Comparison of ENCODE assay signal across 26 cellular contexts in genomic region chr1:178849932-178850331, GRCh38. TPM values are rescaled to one million over a fixed set of nuclear protein-coding genes. Genes with fewer than 3 reads are reported as not detected.
A peak's percentile ranks its signal among the peaks of the same experiment; 100 is the strongest.
DNase-seq lines count a peak whose midpoint lies in the region; ATAC-seq, FAIRE-seq and TF ChIP-seq lines count a peak whose summit lies in the region.
"Had no signal": no experiment of that assay in that cellular context is flagged by ENCODE, and none has a peak within 500 bp of the region (broad histone marks: within the 10 kb centered on the region; RNA-seq: fewer than 3 reads in every experiment).

No MANE protein-coding gene starts in this region.

- no peaks in the 10 kb centered on the region for H3K4me1 Mint-ChIP-seq in stimulated activated effector memory CD8-positive, alpha-beta T cell treated with anti-CD3 and anti-CD28 coated beads, Interleukin-12 subunit alpha, Interleukin-12 subunit beta, amount 100 ng/mL, for 72 hours

- H3K4me3 Mint-ChIP-seq in stimulated activated effector memory CD8-positive, alpha-beta T cell treated with anti-CD3 and anti-CD28 coated beads, Interleukin-12 subunit alpha, Interleukin-12 subunit beta, amount 100 ng/mL, for 72 hours = no peak overlapping the region
- H3K4me3 Mint-ChIP-seq: CD8-positive, alpha-beta T cell had no signal

- H3K36me3 Mint-ChIP-seq in stimulated activated effector memory CD8-positive, alpha-beta T cell treated with anti-CD3 and anti-CD28 coated beads, Interleukin-12 subunit alpha, Interleukin-12 subunit beta, amount 100 ng/mL, for 72 hours = no peaks in the 10 kb centered on the region

- peak; percentile 62 for DNase-seq in DMS 273 (lab: John Stamatoyannopoulos, UW; ENCODE audit: unreplicated experiment)
- DNase-seq in DMS 273 treated with DMSO at 0.1 percent for 48 hours (lab: John Stamatoyannopoulos, UW) = no peak
- DNase-seq in H54 (ENCODE audit: insufficient read length, low spot score) = no peak
- DNase-seq in cerebellar cortex (ENCODE audit: low spot score) = peak; percentile 22
- no peak for DNase-seq in pancreas
- DNase-seq in activated CD4-positive, alpha-beta T cell treated with anti-CD3 and anti-CD28 coated beads for 1 hour = no peak
- no peak for DNase-seq in stimulated activated effector memory CD8-positive, alpha-beta T cell treated with anti-CD3 and anti-CD28 coated beads, Interleukin-12 subunit alpha, Interleukin-12 subunit beta, amount 100 ng/mL, for 72 hours (ENCODE audit: low spot score in 2 of 2)
- no peak for DNase-seq in NCI-H1092 (lab: John Stamatoyannopoulos, UW)
- DNase-seq: C1 segment of cervical spinal cord; CD8-positive, alpha-beta T cell; DMS53; GF-D8; H7; Kasumi-1; MM.1S; NCI-H1092 treated with DMSO at 0.1 percent for 48 hours; NCI-H146; NCI-H2081; NCI-H2171; NCI-H345; NCI-H524; NCI-H774; Peyer's patch had no signal

- no peak overlapping the region for H3K27ac ChIP-seq in pancreas
- H3K27ac ChIP-seq: 22Rv1, Peyer's patch, SJSA1 had no signal

- H3K27me3 ChIP-seq in pancreas = no peaks in the 10 kb centered on the region
- H3K27me3 ChIP-seq: Peyer's patch, SJSA1 had no signal

- H3K9me3 Mint-ChIP-seq in stimulated activated effector memory CD8-positive, alpha-beta T cell treated with anti-CD3 and anti-CD28 coated beads, Interleukin-12 subunit alpha, Interleukin-12 subunit beta, amount 100 ng/mL, for 72 hours = no peaks in the 10 kb centered on the region
- H3K9me3 Mint-ChIP-seq: CD8-positive, alpha-beta T cell had no signal

- ATAC-seq in pancreas = no peak
- ATAC-seq in stimulated activated effector memory CD8-positive, alpha-beta T cell treated with anti-CD3 and anti-CD28 coated beads, Interleukin-12 subunit alpha, Interleukin-12 subunit beta, amount 100 ng/mL, for 72 hours = no peak
- ATAC-seq: CD8-positive, alpha-beta T cell had no signal

- H3K36me3 ChIP-seq in pancreas = no peaks in the 10 kb centered on the region
- H3K36me3 ChIP-seq: Peyer's patch, SJSA1 had no signal

- 66 to 80% methylated on average over 2 of the region's 2 CpGs for WGBS in pancreas, 2 donors

- no peak overlapping the region for H3K4me3 ChIP-seq in pancreas
- H3K4me3 ChIP-seq: Peyer's patch, SJSA1 had no signal

- H3K9me3 ChIP-seq in pancreas = no peaks in the 10 kb centered on the region
- H3K9me3 ChIP-seq: Peyer's patch, SJSA1 had no signal

- no peak overlapping the region for H3K27ac Mint-ChIP-seq in stimulated activated effector memory CD8-positive, alpha-beta T cell treated with anti-CD3 and anti-CD28 coated beads, Interleukin-12 subunit alpha, Interleukin-12 subunit beta, amount 100 ng/mL, for 72 hours
- H3K27ac Mint-ChIP-seq: CD8-positive, alpha-beta T cell had no signal

- no peak for TF ChIP-seq POLR2A in H54 (IDR thresholded peaks at IDR 0.05; ENCODE audit: low read depth, low read length)

- TF ChIP-seq CTCF in pancreas (IDR thresholded peaks at IDR 0.05) = no peak

- H3K4me1 ChIP-seq in pancreas = peaks cover 0 to 1% (median 0%) of the 10 kb centered on the region in 3 donors
- H3K4me1 ChIP-seq: Peyer's patch had no signal

- intact Hi-C loops in pancreas (cut with DNase I) = no loop called here

- FAIRE-seq in H54 (lab: Jason Lieb, UNC) (peak; percentile 33), pancreas (lab: Jason Lieb, UNC) (peak; percentile 74)

RNA-seq across cellular contexts. Expression of gene ANGPTL1, which starts 20.9 kb away (rescaled TPM):
- 10 to 100 TPM in 1 of 6 donors, 1 to 10 TPM in 5; 2.9 to 10.1 (median 4.6) TPM for total RNA-seq in pancreas
- polyA plus RNA-seq in pancreas = 1 to 10 TPM; 2.5 to 9.5 TPM
- total RNA-seq: CD8-positive, alpha-beta T cell; H7; OCI-LY7 had no signal

Comparison
In these comparisons a context has a peak if more than half of its experiments do, and no peak if none do; other contexts are left out.
1. DNase-seq: peak in DMS 273 (single experiment) and cerebellar cortex (single experiment); none in DMS 273 treated with DMSO at 0.1 percent for 48 hours (single experiment), H54 (single experiment), pancreas (0 of 6), activated CD4-positive, alpha-beta T cell treated with anti-CD3 and anti-CD28 coated beads for 1 hour (single experiment), stimulated activated effector memory CD8-positive, alpha-beta T cell treated with anti-CD3 and anti-CD28 coated beads, Interleukin-12 subunit alpha, Interleukin-12 subunit beta, amount 100 ng/mL, for 72 hours (0 of 2) and NCI-H1092 (single experiment).